ENCODE assay signal across 8 cellular contexts in genomic region chr13:33723772-33724435, GRCh38.
A peak's percentile ranks its signal among the peaks of the same experiment; 100 is the strongest.
DNase-seq lines count a peak whose midpoint lies in the region; ATAC-seq, FAIRE-seq and TF ChIP-seq lines count a peak whose summit lies in the region.

No MANE protein-coding gene starts in this region.

- H3K9me3 ChIP-seq in keratinocyte (ENCODE audit: control insufficient read depth, low read depth, low read length) = no peaks in the 10 kb centered on the region

- H3K9ac ChIP-seq in keratinocyte (ENCODE audit: control insufficient read depth, extremely low read depth, insufficient read depth, low read length) = no peak overlapping the region

- DNase-seq in AML-193 (lab: John Stamatoyannopoulos, UW) (peak; percentile 85 to 91), NCI-H226 (peak; percentile 23), caudate nucleus (lab: John Stamatoyannopoulos, UW) (peak in 56 of 61 donors; percentile 6 to 90 (median 60)), keratinocyte (ENCODE audit: low read depth, low spot score) (peak; percentile 25)
- DNase-seq in activated CD4-positive, CD25-positive, alpha-beta regulatory T cell (lab: John Stamatoyannopoulos, UW) = peak; percentile 14 to 33 (median 22)
- DNase-seq in stimulated activated CD4-positive, alpha-beta T cell treated with anti-CD3 and anti-CD28 coated beads, Interleukin-1b, Interleukin-23, amount 100 ng/mL, for 24 hours (ENCODE audit: low read depth in 4 of 4, low spot score in 1 of 4) = peak; percentile 22 to 37 (median 35)

- peak; percentile 70 to 93 (median 76) for TF ChIP-seq CTCF in keratinocyte (optimal IDR thresholded peaks at IDR 0.05 in 1 of 3, IDR thresholded peaks at IDR 0.05 in 1 of 3, conservative IDR thresholded peaks at IDR 0.05 in 1 of 3; ENCODE audit: extremely low read depth in 1 of 3, insufficient read depth in 2 of 3, low read length in 3 of 3)

- H3K4me2 ChIP-seq in keratinocyte (ENCODE audit: control insufficient read depth, extremely low read depth, insufficient read depth, low read depth, low read length) = no peak overlapping the region

- no peaks in the 10 kb centered on the region for H3K36me3 ChIP-seq in keratinocyte (ENCODE audit: control insufficient read depth in 2 of 2, extremely low read depth in 1 of 2, insufficient read depth in 2 of 2, low read length in 2 of 2)

- dilution Hi-C loops in keratinocyte (cut with MboI; ENCODE audit: extremely low pct_ligation_motif_present, low sequenced_read_pairs) = no loop called here

- ATAC-seq in GM19023 (IDR thresholded peaks at IDR 0.05; ENCODE audit: unreplicated experiment) (peak; percentile 63), HG03159 (IDR thresholded peaks at IDR 0.05; ENCODE audit: unreplicated experiment) (peak; percentile 72)

- no peaks in the 10 kb centered on the region for H3K9me1 ChIP-seq in keratinocyte (ENCODE audit: control insufficient read depth, extremely low read depth, insufficient read depth, low read length)

- H2AFZ ChIP-seq in keratinocyte (ENCODE audit: control insufficient read depth, low read length) = no peak overlapping the region

- H3K27me3 ChIP-seq in keratinocyte (ENCODE audit: control insufficient read depth, extremely low read depth, insufficient read depth, low read length) = no peaks in the 10 kb centered on the region

- peaks cover 20% of the 10 kb centered on the region for H3K4me1 ChIP-seq in keratinocyte (ENCODE audit: control insufficient read depth, extremely low read depth, insufficient read depth, low read length)

- no peak overlapping the region for H3K4me3 ChIP-seq in keratinocyte (ENCODE audit: control insufficient read depth in 2 of 3, extremely low read depth in 1 of 3, insufficient read depth in 2 of 3, low read depth in 1 of 3, low read length in 3 of 3)

- no peak overlapping the region for H3K27ac ChIP-seq in caudate nucleus (ENCODE audit: low read depth, low read length)
- H3K27ac ChIP-seq in keratinocyte (ENCODE audit: control insufficient read depth, insufficient read depth, low read length) = no peak overlapping the region

- no peaks in the 10 kb centered on the region for H3K79me2 ChIP-seq in keratinocyte (ENCODE audit: control insufficient read depth, insufficient read depth, low read length)

- peak; percentile 90 for FAIRE-seq in keratinocyte (lab: Jason Lieb, UNC)

- H4K20me1 ChIP-seq in keratinocyte (ENCODE audit: control insufficient read depth, extremely low read depth, insufficient read depth, low read length) = no peaks in the 10 kb centered on the region

Comparison
In these comparisons a context has a peak if more than half of its experiments do, and no peak if none do; other contexts are left out.
1. DNase-seq: peak in every context shown above with its lines; median percentile 88 in AML-193; 60 in caudate nucleus; 35 in stimulated activated CD4-positive, alpha-beta T cell treated with anti-CD3 and anti-CD28 coated beads, Interleukin-1b, Interleukin-23, amount 100 ng/mL, for 24 hours; 25 in keratinocyte; 23 in NCI-H226; 22 in activated CD4-positive, CD25-positive, alpha-beta regulatory T cell.